Comparison of ENCODE assay signal across 8 cellular contexts in the genomic region with DNA sequence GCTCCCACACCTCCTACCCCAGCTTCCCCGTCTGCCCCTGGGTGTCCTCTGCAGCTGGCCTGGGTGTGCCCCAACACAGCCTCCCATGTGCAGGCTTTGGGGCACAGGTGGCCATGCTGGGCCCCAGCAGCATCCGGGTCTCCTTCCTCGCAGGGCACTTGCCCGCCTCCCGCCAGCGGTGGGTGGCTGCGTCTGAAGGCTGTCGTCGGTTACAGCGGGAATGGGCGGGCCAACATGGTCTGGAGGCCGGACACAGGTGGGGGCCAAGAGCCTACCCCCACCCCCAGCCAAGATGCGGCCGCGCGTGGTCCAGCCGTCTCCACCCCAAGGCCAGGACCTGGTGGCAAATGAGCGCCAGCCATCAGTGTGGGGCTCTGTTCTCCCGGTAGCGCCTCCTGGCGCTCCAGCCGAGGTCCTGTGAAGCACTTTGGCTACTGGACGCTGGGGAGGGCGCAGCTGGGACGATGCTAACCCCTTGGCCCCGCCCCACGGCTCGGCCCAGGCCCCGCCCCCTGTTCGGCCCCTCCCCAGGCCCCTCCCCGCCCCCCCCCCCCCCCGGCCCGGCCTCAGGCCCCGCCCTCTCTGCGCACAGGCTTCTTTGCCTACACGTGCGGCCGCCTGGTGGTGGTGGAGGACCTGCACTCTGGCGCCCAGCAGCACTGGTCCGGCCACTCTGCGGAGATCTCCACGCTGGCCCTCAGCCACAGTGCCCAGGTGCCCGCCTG. TPM values are rescaled to one million over a fixed set of nuclear protein-coding genes. Genes with fewer than 3 reads are reported as not detected.
DNase-seq lines count a peak whose midpoint lies in the region; ATAC-seq and TF ChIP-seq lines count a peak whose summit lies in the region.

No MANE protein-coding gene starts in this region.

- TF ChIP-seq CTCF in activated CD8-positive, alpha-beta T cell treated with anti-CD3 and anti-CD28 coated beads for 36 hours (IDR thresholded peaks at IDR 0.05): peak; percentile 42

- no peak overlapping the region for H3K4me3 Mint-ChIP-seq in activated CD8-positive, alpha-beta T cell treated with anti-CD3 and anti-CD28 coated beads for 36 hours

- peak; percentile 68 for DNase-seq in DMS153 treated with DMSO at 0.1 percent for 48 hours (lab: John Stamatoyannopoulos, UW; ENCODE audit: unreplicated experiment)
- peak; percentile 95 for DNase-seq in HEK293T (ENCODE audit: extremely low spot score)
- DNase-seq in NCI-H82 treated with DMSO at 0.1 percent for 48 hours (lab: John Stamatoyannopoulos, UW; ENCODE audit: unreplicated experiment): peak; percentile 86
- peak; percentile 75 for DNase-seq in activated CD8-positive, alpha-beta T cell treated with anti-CD3 and anti-CD28 coated beads for 36 hours
- DNase-seq in effector CD8-positive, alpha-beta T cell (lab: John Stamatoyannopoulos, UW): peak; percentile 61
- peak; percentile 85 for DNase-seq in medulla oblongata (ENCODE audit: extremely low spot score)
- DNase-seq in stimulated activated CD8-positive, alpha-beta memory T cell treated with anti-CD3 and anti-CD28 coated beads, Interleukin-2, amount 100 ng/mL, for 48 hours (ENCODE audit: low read depth in 2 of 2): peak; percentile 46 to 62

- H3K36me3 Mint-ChIP-seq in activated CD8-positive, alpha-beta T cell treated with anti-CD3 and anti-CD28 coated beads for 36 hours (ENCODE audit: low read depth): peaks cover 10% of the 10 kb centered on the region

- no peak overlapping the region for H3K27ac Mint-ChIP-seq in activated CD8-positive, alpha-beta T cell treated with anti-CD3 and anti-CD28 coated beads for 36 hours

- peaks cover 7% of the 10 kb centered on the region for H3K4me1 Mint-ChIP-seq in activated CD8-positive, alpha-beta T cell treated with anti-CD3 and anti-CD28 coated beads for 36 hours (ENCODE audit: low read depth)

- no peaks in the 10 kb centered on the region for H3K9me3 Mint-ChIP-seq in activated CD8-positive, alpha-beta T cell treated with anti-CD3 and anti-CD28 coated beads for 36 hours

- CTCF ChIA-PET in HEK293T (lab: Yijun Ruan, JAX): interaction anchor here (0.6 to 1.7 kb wide), 2 partner anchors 10 to 18 kb away, joined by 4 to 5 read pairs; no protein-coding TSS in a partner anchor
- CTCF ChIA-PET in activated CD8-positive, alpha-beta T cell treated with anti-CD3 and anti-CD28 coated beads for 36 hours (lab: Charles Lee): no interaction called here

- ATAC-seq in activated CD8-positive, alpha-beta T cell treated with anti-CD3 and anti-CD28 coated beads for 36 hours: peak; percentile 89
- no peak for ATAC-seq in HG02588 (IDR thresholded peaks at IDR 0.05; ENCODE audit: unreplicated experiment)

- POLR2A ChIA-PET in HEK293T (lab: Yijun Ruan, JAX): interaction anchor here (1.5 to 2.2 kb wide), 3 partner anchors 10 to 20 kb away, joined by 4 to 12 read pairs (median 6); a partner anchor contains a TSS
- POLR2A ChIA-PET in activated CD8-positive, alpha-beta T cell treated with anti-CD3 and anti-CD28 coated beads for 36 hours (lab: Charles Lee): interaction anchor here (1.2 to 4.6 kb wide), 3 partner anchors 11 to 19 kb away, joined by 3 to 28 read pairs (median 3); a partner anchor contains a TSS

- H3K27me3 Mint-ChIP-seq in activated CD8-positive, alpha-beta T cell treated with anti-CD3 and anti-CD28 coated beads for 36 hours: no peaks in the 10 kb centered on the region

- intact Hi-C loops in activated CD8-positive, alpha-beta T cell treated with anti-CD3 and anti-CD28 coated beads for 36 hours (cut with micrococcal nuclease): loop anchor here (10.0 kb wide), 1 partner anchor 76 kb away; no protein-coding TSS in a partner anchor

TF ChIP-seq in HEK293T, 16 proteins besides CTCF, POLR2A, EP300 and RAD21:
- TF ChIP-seq FOXA1 (IDR thresholded peaks at IDR 0.05) (no peak), L3MBTL2 (conservative IDR thresholded peaks at IDR 0.05) (no peak), HDGF (IDR thresholded peaks at IDR 0.05; ENCODE audit: borderline replicate concordance) (0 out of 2 replicates have a peak, but pooled peaks have one; percentile 51), TARDBP (IDR thresholded peaks at IDR 0.05) (no peak), SUZ12 (IDR thresholded peaks at IDR 0.05) (no peak)
TF ChIP-seq in HEK293T: peak in this region for 1.

RNA-seq across cellular contexts. Expression of a gene that starts 7.3 kb away (rescaled TPM):
- 100 to 1,000 TPM; 110 TPM for total RNA-seq in activated CD8-positive, alpha-beta T cell treated with anti-CD3 and anti-CD28 coated beads for 36 hours

RNA-seq across cellular contexts. Expression of a gene that starts 11.5 kb away (rescaled TPM):
- 10 to 100 TPM; 89.6 to 90.7 TPM for total RNA-seq in activated CD8-positive, alpha-beta T cell treated with anti-CD3 and anti-CD28 coated beads for 36 hours

RNA-seq across cellular contexts. Expression of a gene that starts 14.8 kb away (rescaled TPM):
- under 1 TPM; 0.79 to 0.89 TPM for total RNA-seq in activated CD8-positive, alpha-beta T cell treated with anti-CD3 and anti-CD28 coated beads for 36 hours

RNA-seq across cellular contexts. Expression of a gene that starts 19.0 kb away (rescaled TPM):
- total RNA-seq in activated CD8-positive, alpha-beta T cell treated with anti-CD3 and anti-CD28 coated beads for 36 hours: 10 to 100 TPM; 60.7 to 62.7 TPM

RNA-seq across cellular contexts. Expression of a gene that starts 19.6 kb away (rescaled TPM):
- 10 to 100 TPM; 57.1 to 61.7 TPM for total RNA-seq in activated CD8-positive, alpha-beta T cell treated with anti-CD3 and anti-CD28 coated beads for 36 hours
